Comparison of ENCODE assay signal across 15 cellular contexts in the genomic region with DNA sequence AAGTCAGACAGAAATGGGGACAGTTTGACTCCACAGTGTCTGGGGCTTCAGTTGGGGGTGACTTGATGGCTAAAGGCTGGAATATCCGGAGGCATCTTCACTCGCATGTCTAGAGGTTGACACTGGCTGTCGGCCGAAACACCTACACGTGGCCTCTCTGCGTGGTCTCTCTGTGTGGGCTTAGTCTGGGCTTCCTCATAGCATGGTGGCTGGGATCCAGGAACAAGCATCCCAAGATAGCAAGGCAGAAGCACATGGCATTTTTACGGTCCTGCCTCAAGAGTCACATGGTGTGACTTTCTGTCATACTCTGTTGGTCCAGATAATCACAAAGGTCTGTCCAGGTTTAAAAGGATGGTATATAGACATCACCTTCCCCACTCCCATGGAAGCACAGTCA. TPM values are rescaled to one million over a fixed set of nuclear protein-coding genes. Genes with fewer than 3 reads are reported as not detected.
"Had no signal": no experiment of that assay in that cellular context is flagged by ENCODE, and none has a peak within 500 bp of the region (broad histone marks: within the 10 kb centered on the region; RNA-seq: fewer than 3 reads in every experiment).

No MANE protein-coding gene starts in this region.

- H3K27ac ChIP-seq: esophagus squamous epithelium, gastroesophageal sphincter, hepatocyte, tibial artery, upper lobe of left lung, uterus had no signal

- ATAC-seq: gastroesophageal sphincter; left colon; natural killer cell; stimulated activated memory B cell treated with anti-CD40 and anti-IgM and Interleukin-4, amounts not matched to agents 10 μg/mL and 1 μg/mL and 100 μg/mL, for 72 hours had no signal

- H3K4me3 ChIP-seq: esophagus squamous epithelium, gastroesophageal sphincter, hepatocyte, tibial artery, upper lobe of left lung, uterus had no signal

- H2AFZ ChIP-seq: hepatocyte had no signal

- DNase-seq: esophagus squamous epithelium; foreskin fibroblast; glutamatergic neuron; left colon; natural killer cell; stimulated activated CD4-positive, alpha-beta T cell treated with anti-CD3 and anti-CD28 coated beads, Interleukin-15, amount 100 ng/mL, for 24 hours; stimulated activated CD4-positive, alpha-beta T cell treated with anti-CD3 and anti-CD28 coated beads, Interleukin-1b, Interleukin-23, amount 100 ng/mL, for 48 hours; stimulated activated CD4-positive, alpha-beta T cell treated with anti-CD3 and anti-CD28 coated beads, Interleukin-4, amount 100 ng/mL, for 24 hours; tibial artery; upper lobe of left lung; uterus had no signal

- H3K4me1 ChIP-seq: esophagus squamous epithelium, gastroesophageal sphincter, uterus had no signal

- H3K4me2 ChIP-seq: hepatocyte had no signal

- H3K9me3 ChIP-seq: esophagus squamous epithelium, gastroesophageal sphincter, tibial artery, upper lobe of left lung, uterus had no signal

- H3K27me3 ChIP-seq: esophagus squamous epithelium, gastroesophageal sphincter, hepatocyte, tibial artery, upper lobe of left lung, uterus had no signal

- H3K36me3 ChIP-seq: esophagus squamous epithelium, gastroesophageal sphincter, tibial artery, upper lobe of left lung, uterus had no signal

- FAIRE-seq: colon had no signal

RNA-seq across cellular contexts. Expression of a gene that starts 34.5 kb away (rescaled TPM):
- total RNA-seq: natural killer cell had no signal
